In genomic region chr17:78497115-78497540, GRCh38 we compare ENCODE assay signal across 8 cellular contexts.
DNase-seq lines count a peak whose midpoint lies in the region; ATAC-seq and TF ChIP-seq lines count a peak whose summit lies in the region.

No MANE protein-coding gene starts in this region.

- no peak overlapping the region for H3K27ac ChIP-seq in DOHH2 (ENCODE audit: low read depth, low read length)
- H3K27ac ChIP-seq in MM.1S (ENCODE audit: low read length) = no peak overlapping the region
- no peak overlapping the region for H3K27ac ChIP-seq in osteoblast (ENCODE audit: low read depth, low read length)
- H3K27ac ChIP-seq in uterus = no peak overlapping the region

- TF ChIP-seq CTCF in DOHH2 (IDR thresholded peaks at IDR 0.05; ENCODE audit: low read depth, low read length, poor library complexity, severe bottlenecking) (peak; percentile 63), MM.1S (IDR thresholded peaks at IDR 0.05; ENCODE audit: low read length) (peak; percentile 69), osteoblast (IDR thresholded peaks at IDR 0.05; ENCODE audit: extremely low read depth, low read depth, low read length) (peak; percentile 80), uterus (IDR thresholded peaks at IDR 0.05) (peak; percentile 48 to 82 (median 62))

- H3K4me1 Mint-ChIP-seq in activated naive CD4-positive, alpha-beta T cell treated with anti-CD3 and anti-CD28 coated beads for 36 hours (ENCODE audit: low read depth) = no peaks in the 10 kb centered on the region

- no peaks in the 10 kb centered on the region for H3K9me3 ChIP-seq in DOHH2 (ENCODE audit: control insufficient read depth, insufficient read depth, low read length)
- no peaks in the 10 kb centered on the region for H3K9me3 ChIP-seq in MM.1S (replicated peaks; ENCODE audit: insufficient read depth, low read length)
- no peaks in the 10 kb centered on the region for H3K9me3 ChIP-seq in osteoblast (ENCODE audit: low read depth, low read length)
- H3K9me3 ChIP-seq in uterus = no peaks in the 10 kb centered on the region

- H3K9ac ChIP-seq in MM.1S (ENCODE audit: low read length) = no peak overlapping the region

- no peaks in the 10 kb centered on the region for H4K20me1 ChIP-seq in DOHH2 (ENCODE audit: control insufficient read depth, insufficient read depth, low read depth, low read length)
- no peaks in the 10 kb centered on the region for H4K20me1 ChIP-seq in MM.1S (ENCODE audit: insufficient read depth, low read length)
- no peaks in the 10 kb centered on the region for H4K20me1 ChIP-seq in osteoblast (ENCODE audit: insufficient read depth, low read length)

- TF ChIP-seq POLR2A in uterus (IDR thresholded peaks at IDR 0.05) = no peak

- intact Hi-C loops in activated naive CD4-positive, alpha-beta T cell treated with anti-CD3 and anti-CD28 coated beads for 36 hours (cut with micrococcal nuclease) = loop anchor here (1.0 to 5.0 kb wide), 4 partner anchors 211 to 474 kb away; no protein-coding TSS in a partner anchor
- intact Hi-C loops in uterus (cut with DNase I; ENCODE audit: low total_unique reads) = no loop called here

- H3F3A ChIP-seq in DOHH2 (ENCODE audit: control insufficient read depth, insufficient read depth) (no peaks in the 10 kb centered on the region), MM.1S (ENCODE audit: insufficient read depth, low read length) (no peaks in the 10 kb centered on the region)

- H3K27me3 ChIP-seq in DOHH2 (ENCODE audit: control insufficient read depth, low read length) (no peaks in the 10 kb centered on the region), MM.1S (replicated peaks; ENCODE audit: insufficient read depth, low read length) (peaks cover 66% of the 10 kb centered on the region), osteoblast (ENCODE audit: insufficient read depth, low read length) (peaks cover 8% of the 10 kb centered on the region), uterus (no peaks in the 10 kb centered on the region)

- H2AFZ ChIP-seq in MM.1S (ENCODE audit: low read length) (no peak overlapping the region), osteoblast (ENCODE audit: low read length) (no peak overlapping the region)

- no peaks in the 10 kb centered on the region for H3K9me3 Mint-ChIP-seq in activated naive CD4-positive, alpha-beta T cell treated with anti-CD3 and anti-CD28 coated beads for 36 hours

- H3K9me2 ChIP-seq in DOHH2 (replicated peaks; ENCODE audit: control insufficient read depth, low read length) (no peaks in the 10 kb centered on the region), MM.1S (replicated peaks; ENCODE audit: insufficient read depth, low read length) (no peaks in the 10 kb centered on the region)

- H3K27me3 Mint-ChIP-seq in activated naive CD4-positive, alpha-beta T cell treated with anti-CD3 and anti-CD28 coated beads for 36 hours (ENCODE audit: low read depth) = no peaks in the 10 kb centered on the region

- no peak overlapping the region for H3K4me3 Mint-ChIP-seq in activated naive CD4-positive, alpha-beta T cell treated with anti-CD3 and anti-CD28 coated beads for 36 hours

- H3K4me1 ChIP-seq in DOHH2 (ENCODE audit: control insufficient read depth, low read length) (no peaks in the 10 kb centered on the region), MM.1S (ENCODE audit: low read length) (no peaks in the 10 kb centered on the region), osteoblast (ENCODE audit: insufficient read depth, low read length) (no peaks in the 10 kb centered on the region), uterus (no peaks in the 10 kb centered on the region)

- CTCF ChIA-PET in activated naive CD4-positive, alpha-beta T cell treated with anti-CD3 and anti-CD28 coated beads for 36 hours (lab: Charles Lee) = interaction anchor here (0.5 to 1.2 kb wide), 8 partner anchors 13 to 315 kb away, joined by 3 to 10 read pairs (median 4); no protein-coding TSS in a partner anchor

- H3K36me3 ChIP-seq in DOHH2 (ENCODE audit: control insufficient read depth, low read length) (no peaks in the 10 kb centered on the region), MM.1S (replicated peaks; ENCODE audit: insufficient read depth, low read length) (no peaks in the 10 kb centered on the region), osteoblast (ENCODE audit: insufficient read depth, low read length) (no peaks in the 10 kb centered on the region), uterus (no peaks in the 10 kb centered on the region)

- no peak overlapping the region for H3K27ac Mint-ChIP-seq in activated naive CD4-positive, alpha-beta T cell treated with anti-CD3 and anti-CD28 coated beads for 36 hours

- H3K79me2 ChIP-seq in DOHH2 (ENCODE audit: control insufficient read depth, low read length) = no peaks in the 10 kb centered on the region
- H3K79me2 ChIP-seq in MM.1S (ENCODE audit: low read length) = no peaks in the 10 kb centered on the region
- H3K79me2 ChIP-seq in osteoblast (ENCODE audit: insufficient read depth, low read length) = no peaks in the 10 kb centered on the region

- no peak for ATAC-seq in GM21381 (IDR thresholded peaks at IDR 0.05; ENCODE audit: unreplicated experiment)

- H3K4me2 ChIP-seq in DOHH2 (ENCODE audit: low read length) = no peak overlapping the region
- no peak overlapping the region for H3K4me2 ChIP-seq in MM.1S (ENCODE audit: low read depth, low read length)
- no peak overlapping the region for H3K4me2 ChIP-seq in osteoblast (ENCODE audit: insufficient read depth, low read length)

- no peak overlapping the region for H3K4me3 ChIP-seq in DOHH2 (ENCODE audit: low read length)
- no peak overlapping the region for H3K4me3 ChIP-seq in MM.1S (ENCODE audit: low read length)
- no peak overlapping the region for H3K4me3 ChIP-seq in osteoblast (ENCODE audit: insufficient read depth, low read length)
- no peak overlapping the region for H3K4me3 ChIP-seq in uterus

- DNase-seq in MM.1S (peak; percentile 57), RPMI7951 (ENCODE audit: low read depth) (peak; percentile 79), germinal center (ENCODE audit: low spot score) (peak; percentile 64), osteoblast (ENCODE audit: insufficient read length, low spot score, missing footprints) (peak; percentile 98), uterus (peak; percentile 60 to 61)
- peak; percentile 76 for DNase-seq in activated naive CD4-positive, alpha-beta T cell treated with anti-CD3 and anti-CD28 coated beads for 36 hours

- H3K36me3 Mint-ChIP-seq in activated naive CD4-positive, alpha-beta T cell treated with anti-CD3 and anti-CD28 coated beads for 36 hours (ENCODE audit: low read depth) = no peaks in the 10 kb centered on the region
